14 cellular contexts compared by ENCODE assay signal in genomic region chr9:71725590-71726338, GRCh38.
A peak's percentile ranks its signal among the peaks of the same experiment; 100 is the strongest.
DNase-seq lines count a peak whose midpoint lies in the region; ATAC-seq and TF ChIP-seq lines count a peak whose summit lies in the region.
"Had no signal": no experiment of that assay in that cellular context is flagged by ENCODE, and none has a peak within 500 bp of the region (broad histone marks: within the 10 kb centered on the region; RNA-seq: fewer than 3 reads in every experiment).

No MANE protein-coding gene starts in this region.

- DNase-seq in NCI-H2171 treated with DMSO at 0.1 percent for 48 hours (lab: John Stamatoyannopoulos, UW) (peak; percentile 63), NCI-H2171 (lab: John Stamatoyannopoulos, UW) (no peak), foreskin melanocyte (peak; percentile 90), 8988T (no peak), NCI-H1048 (lab: John Stamatoyannopoulos, UW) (no peak), NCI-H2029 treated with DMSO at 0.1 percent for 48 hours (lab: John Stamatoyannopoulos, UW) (no peak)
- no peak for DNase-seq in stimulated activated CD4-positive, alpha-beta T cell treated with anti-CD3 and anti-CD28 coated beads, Interleukin-15, amount 100 ng/mL, for 24 hours
- DNase-seq: caudate nucleus; hypothalamus; NCI-H2029; stimulated activated CD4-positive, alpha-beta T cell treated with anti-CD3 and anti-CD28 coated beads, Interleukin-4, amount 100 ng/mL, for 24 hours; T-helper 2 cell had no signal

- peak; percentile 91 for ATAC-seq in SK-N-SH treated with all-trans-retinoic acid at 6 μM for 48 hours
- ATAC-seq: GM12878 had no signal

TF ChIP-seq in SK-N-SH treated with all-trans-retinoic acid at 6 μM for 48 hours, 23 proteins besides CTCF, POLR2A, EP300 and RAD21:
- TF ChIP-seq OSR1 (CRISPR knock-in tag; IDR thresholded peaks at IDR 0.05) (no peak), ZFP30 (CRISPR knock-in tag; IDR thresholded peaks at IDR 0.05) (no peak), ZNF8 (CRISPR knock-in tag; IDR thresholded peaks at IDR 0.05) (no peak), CSDC2 (CRISPR knock-in tag; IDR thresholded peaks at IDR 0.05) (no peak), ZC3H10 (CRISPR knock-in tag; IDR thresholded peaks at IDR 0.05) (no peak), SNAI2 (CRISPR knock-in tag; IDR thresholded peaks at IDR 0.05) (no peak), ZFP3 (CRISPR knock-in tag; IDR thresholded peaks at IDR 0.05) (no peak), CSRNP3 (CRISPR knock-in tag; IDR thresholded peaks at IDR 0.05) (no peak), ARNTL (CRISPR knock-in tag; IDR thresholded peaks at IDR 0.05; ENCODE audit: borderline replicate concordance, low read depth) (no peak), TOX (CRISPR knock-in tag; IDR thresholded peaks at IDR 0.05; ENCODE audit: borderline replicate concordance) (no peak), PATZ1 (CRISPR knock-in tag; IDR thresholded peaks at IDR 0.05; ENCODE audit: borderline replicate concordance) (no peak), CREB5 (CRISPR knock-in tag; IDR thresholded peaks at IDR 0.05; ENCODE audit: low read depth) (no peak)
- TF ChIP-seq, protein P1, sequence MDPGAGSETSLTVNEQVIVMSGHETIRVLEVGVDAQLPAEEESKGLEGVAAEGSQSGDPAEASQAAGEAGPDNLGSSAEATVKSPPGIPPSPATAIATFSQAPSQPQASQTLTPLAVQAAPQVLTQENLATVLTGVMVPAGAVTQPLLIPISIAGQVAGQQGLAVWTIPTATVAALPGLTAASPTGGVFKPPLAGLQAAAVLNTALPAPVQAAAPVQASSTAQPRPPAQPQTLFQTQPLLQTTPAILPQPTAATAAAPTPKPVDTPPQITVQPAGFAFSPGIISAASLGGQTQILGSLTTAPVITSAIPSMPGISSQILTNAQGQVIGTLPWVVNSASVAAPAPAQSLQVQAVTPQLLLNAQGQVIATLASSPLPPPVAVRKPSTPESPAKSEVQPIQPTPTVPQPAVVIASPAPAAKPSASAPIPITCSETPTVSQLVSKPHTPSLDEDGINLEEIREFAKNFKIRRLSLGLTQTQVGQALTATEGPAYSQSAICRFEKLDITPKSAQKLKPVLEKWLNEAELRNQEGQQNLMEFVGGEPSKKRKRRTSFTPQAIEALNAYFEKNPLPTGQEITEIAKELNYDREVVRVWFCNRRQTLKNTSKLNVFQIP (CRISPR knock-in tag; IDR thresholded peaks at IDR 0.05; ENCODE audit: borderline replicate concordance, low read depth) = no peak

Comparison
In these comparisons a context has a peak if more than half of its experiments do, and no peak if none do; other contexts are left out.
1. DNase-seq: peak in NCI-H2171 treated with DMSO at 0.1 percent for 48 hours (single experiment) and foreskin melanocyte (single experiment); none in NCI-H2171 (single experiment), 8988T (single experiment), NCI-H1048 (single experiment), stimulated activated CD4-positive, alpha-beta T cell treated with anti-CD3 and anti-CD28 coated beads, Interleukin-15, amount 100 ng/mL, for 24 hours (single experiment) and NCI-H2029 treated with DMSO at 0.1 percent for 48 hours (single experiment).